8 cellular contexts compared by ENCODE assay signal in genomic region chr5:39570418-39571027, GRCh38.
DNase-seq lines count a peak whose midpoint lies in the region; TF ChIP-seq lines count a peak whose summit lies in the region.

No MANE protein-coding gene starts in this region.

- TF ChIP-seq CTCF in astrocyte of the cerebellum (IDR thresholded peaks at IDR 0.05; ENCODE audit: low read depth, low read length, missing control alignments), result peak; percentile 45
- peak; percentile 71 for TF ChIP-seq CTCF in liver (IDR thresholded peaks at IDR 0.05; ENCODE audit: low read depth, low read length, missing input control)

- no peak overlapping the region for H3K4me2 ChIP-seq in Karpas-422 (ENCODE audit: low read depth, low read length, poor library complexity, severe bottlenecking)

- TF ChIP-seq RAD21 in liver (IDR thresholded peaks at IDR 0.05), result peak; percentile 85

- H3K27ac ChIP-seq in Karpas-422 (ENCODE audit: low read length) (no peak overlapping the region), liver (ENCODE audit: low read depth in 1 of 2, low read length in 2 of 2) (no peak overlapping the region)

- H3K4me1 ChIP-seq in Karpas-422 (ENCODE audit: low read length), result no peaks in the 10 kb centered on the region
- H3K4me1 ChIP-seq in liver (ENCODE audit: control insufficient read depth in 4 of 4, insufficient read depth in 4 of 4, low read length in 3 of 4), result peaks cover 0 to 8% (median 5%) of the 10 kb centered on the region in 4 donors

- no peaks in the 10 kb centered on the region for H4K20me1 ChIP-seq in Karpas-422 (ENCODE audit: insufficient read depth, low read depth, low read length)

- no peaks in the 10 kb centered on the region for H3K9me2 ChIP-seq in Karpas-422 (replicated peaks; ENCODE audit: insufficient read depth, low read length)

- H3K9me3 ChIP-seq in Karpas-422 (ENCODE audit: low read length), result no peaks in the 10 kb centered on the region
- H3K9me3 ChIP-seq in liver (ENCODE audit: control insufficient read depth in 4 of 4, low read length in 3 of 4), result no peaks in the 10 kb centered on the region

- WGBS in liver, result 35% methylated on average over 4 of the region's 4 CpGs

- no peaks in the 10 kb centered on the region for H3K79me2 ChIP-seq in Karpas-422 (ENCODE audit: low read length)

- in situ Hi-C loops in astrocyte of the cerebellum (cut with HindIII; ENCODE audit: low sequenced_read_pairs), result no loop called here

- no peaks in the 10 kb centered on the region for H3K27me3 ChIP-seq in Karpas-422 (ENCODE audit: low read length)
- no peaks in the 10 kb centered on the region for H3K27me3 ChIP-seq in liver (ENCODE audit: control insufficient read depth in 4 of 4, insufficient read depth in 4 of 4, low read length in 3 of 4)

- no peaks in the 10 kb centered on the region for H3K36me3 ChIP-seq in Karpas-422 (ENCODE audit: insufficient read depth, low read length)
- no peaks in the 10 kb centered on the region for H3K36me3 ChIP-seq in liver (ENCODE audit: control insufficient read depth in 4 of 4, insufficient read depth in 3 of 4, low read depth in 1 of 4, low read length in 3 of 4)

- H3K9ac ChIP-seq in Karpas-422 (ENCODE audit: low read length) (no peak overlapping the region), liver (ENCODE audit: low read depth in 1 of 2, low read length in 2 of 2) (no peak overlapping the region)

- no peak overlapping the region for H2AFZ ChIP-seq in Karpas-422 (ENCODE audit: low read length)

- DNase-seq in NCI-H345 (lab: John Stamatoyannopoulos, UW) (peak; percentile 1), NCI-H345 treated with DMSO at 0.1 percent for 48 hours (lab: John Stamatoyannopoulos, UW; ENCODE audit: unreplicated experiment) (no peak), Karpas-422 (peak; percentile 61), astrocyte of the cerebellum (ENCODE audit: low read depth) (peak; percentile 27), NCI-H1092 treated with DMSO at 0.1 percent for 48 hours (lab: John Stamatoyannopoulos, UW) (no peak), NCI-H2029 treated with DMSO at 0.1 percent for 48 hours (lab: John Stamatoyannopoulos, UW) (no peak)
- no peak for DNase-seq in stimulated activated CD4-positive, alpha-beta T cell treated with anti-CD3 and anti-CD28 coated beads, Interleukin-2, amount 100 ng/mL, for 48 hours

- no peak overlapping the region for H3K4me3 ChIP-seq in Karpas-422 (ENCODE audit: low read length)
- H3K4me3 ChIP-seq in astrocyte of the cerebellum (ENCODE audit: low read depth, low read length), result no peak overlapping the region
- H3K4me3 ChIP-seq in liver (ENCODE audit: low read depth in 1 of 3, low read length in 3 of 3), result no peak overlapping the region

TF ChIP-seq in liver, 16 proteins besides CTCF, POLR2A, EP300 and RAD21:
- TF ChIP-seq TAF1 (conservative IDR thresholded peaks at IDR 0.05) (no peak), REST (IDR thresholded peaks at IDR 0.05) (no peak), RXRA (IDR thresholded peaks at IDR 0.05) (no peak), JUND (IDR thresholded peaks at IDR 0.05) (no peak), MAX (IDR thresholded peaks at IDR 0.05) (no peak), FOXA2 (IDR thresholded peaks at IDR 0.05) (no peak), HNF4A (conservative IDR thresholded peaks at IDR 0.05) (no peak), SP1 (IDR thresholded peaks at IDR 0.05) (no peak), ATF3 (IDR thresholded peaks at IDR 0.05) (no peak), YY1 (IDR thresholded peaks at IDR 0.05) (no peak), EGR1 (IDR thresholded peaks at IDR 0.05; ENCODE audit: low read depth in 2 of 2) (no peak), ZBTB33 (IDR thresholded peaks at IDR 0.05) (no peak), FOXA1 (IDR thresholded peaks at IDR 0.05) (no peak), HNF4G (IDR thresholded peaks at IDR 0.05) (no peak), GABPA (IDR thresholded peaks at IDR 0.05 in 1 of 2, conservative IDR thresholded peaks at IDR 0.05 in 1 of 2) (no peak), NR2F2 (IDR thresholded peaks at IDR 0.05) (no peak)

Comparison
In these comparisons a context has a peak if more than half of its experiments do, and no peak if none do; other contexts are left out.
1. DNase-seq: peak in NCI-H345 (single experiment), Karpas-422 (single experiment) and astrocyte of the cerebellum (single experiment); none in NCI-H345 treated with DMSO at 0.1 percent for 48 hours (single experiment), stimulated activated CD4-positive, alpha-beta T cell treated with anti-CD3 and anti-CD28 coated beads, Interleukin-2, amount 100 ng/mL, for 48 hours (0 of 2), NCI-H1092 treated with DMSO at 0.1 percent for 48 hours (single experiment) and NCI-H2029 treated with DMSO at 0.1 percent for 48 hours (single experiment).